ENCODE assay signal across 24 cellular contexts in genomic region chr15:100681335-100681746, GRCh38.
"Had no signal": no experiment of that assay in that cellular context is flagged by ENCODE, and none has a peak within 500 bp of the region (broad histone marks: within the 10 kb centered on the region; RNA-seq: fewer than 3 reads in every experiment).

No MANE protein-coding gene starts in this region.

- H3K4me1 ChIP-seq: adrenal gland, breast epithelium, esophagus squamous epithelium, left lung, neural progenitor cell, right lobe of liver, spleen had no signal

- H3K4me1 Mint-ChIP-seq: activated naive CD4-positive, alpha-beta T cell treated with anti-CD3 and anti-CD28 coated beads, Interleukin-2, amount 50 U/mL, for 24 hours; memory B cell; naive thymus-derived CD4-positive, alpha-beta T cell had no signal

- H3K4me3 ChIP-seq: adrenal gland, breast epithelium, esophagus squamous epithelium, heart left ventricle, left lung, neural progenitor cell, ovary, right lobe of liver, spleen, uterus had no signal

- H3K36me3 Mint-ChIP-seq: neural progenitor cell had no signal

- H3K9me3 ChIP-seq: adrenal gland, esophagus squamous epithelium, ovary, right lobe of liver, uterus had no signal

- H3K27me3 ChIP-seq: breast epithelium, heart left ventricle, left lung, neural progenitor cell, ovary, uterus had no signal

- H2AFZ ChIP-seq: neural progenitor cell had no signal

- H3K4me3 Mint-ChIP-seq: activated naive CD4-positive, alpha-beta T cell treated with anti-CD3 and anti-CD28 coated beads, Interleukin-2, amount 50 U/mL, for 24 hours; activated T-cell treated with anti-CD3 and anti-CD28 coated beads, Interleukin-2, amount 50 U/mL, for 72 hours; dendritic cell treated with granulocyte-macrophage colony-stimulating factor and Interleukin-4, amounts not matched to agents 40 ng/mL and 50 ng/mL, for 4 days; memory B cell; naive thymus-derived CD4-positive, alpha-beta T cell; neural progenitor cell had no signal

- H3K9me3 Mint-ChIP-seq: activated naive CD4-positive, alpha-beta T cell treated with anti-CD3 and anti-CD28 coated beads, Interleukin-2, amount 50 U/mL, for 24 hours had no signal

- H3K27ac ChIP-seq: adrenal gland, breast epithelium, heart left ventricle, left lung, neural progenitor cell, ovary, right lobe of liver, spleen, uterus, WERI-Rb-1 had no signal

- DNase-seq: activated CD4-positive, alpha-beta T cell treated with anti-CD3 and anti-CD28 coated beads, Interleukin-2, amount 50 U/mL, for 4 hours; activated effector memory CD4-positive, alpha-beta T cell treated with anti-CD3 and anti-CD28 coated beads, Interleukin-2, amount 50 U/mL, for 16 hours; activated T-cell treated with anti-CD3 and anti-CD28 coated beads, Interleukin-2, amount 50 U/mL, for 72 hours; cerebellar nuclear complex; effector CD8-positive, alpha-beta T cell; esophagus squamous epithelium; heart left ventricle; kidney; left lung; naive thymus-derived CD4-positive, alpha-beta T cell; ovary; right lobe of liver; spleen; stimulated activated CD8-positive, alpha-beta memory T cell treated with anti-CD3 and anti-CD28 coated beads, Interleukin-4, amount 100 ng/mL, for 48 hours; stimulated activated naive CD4-positive, alpha-beta T cell; T-helper 2 cell; uterus; WERI-Rb-1 had no signal

- H3K36me3 ChIP-seq: adrenal gland, breast epithelium, esophagus squamous epithelium, heart left ventricle, left lung, neural progenitor cell, ovary, right lobe of liver, spleen, uterus, WERI-Rb-1 had no signal

- H3K4me2 ChIP-seq: neural progenitor cell had no signal

- ATAC-seq: activated T-cell treated with anti-CD3 and anti-CD28 coated beads, Interleukin-2, amount 50 U/mL, for 72 hours; left lung; naive thymus-derived CD4-positive, alpha-beta T cell; right lobe of liver had no signal

- H3K27ac Mint-ChIP-seq: activated naive CD4-positive, alpha-beta T cell treated with anti-CD3 and anti-CD28 coated beads, Interleukin-2, amount 50 U/mL, for 24 hours; activated T-cell treated with anti-CD3 and anti-CD28 coated beads, Interleukin-2, amount 50 U/mL, for 72 hours; dendritic cell treated with granulocyte-macrophage colony-stimulating factor and Interleukin-4, amounts not matched to agents 40 ng/mL and 50 ng/mL, for 4 days; memory B cell; naive thymus-derived CD4-positive, alpha-beta T cell; neural progenitor cell had no signal
